28 cellular contexts compared by ENCODE assay signal in the genomic region with DNA sequence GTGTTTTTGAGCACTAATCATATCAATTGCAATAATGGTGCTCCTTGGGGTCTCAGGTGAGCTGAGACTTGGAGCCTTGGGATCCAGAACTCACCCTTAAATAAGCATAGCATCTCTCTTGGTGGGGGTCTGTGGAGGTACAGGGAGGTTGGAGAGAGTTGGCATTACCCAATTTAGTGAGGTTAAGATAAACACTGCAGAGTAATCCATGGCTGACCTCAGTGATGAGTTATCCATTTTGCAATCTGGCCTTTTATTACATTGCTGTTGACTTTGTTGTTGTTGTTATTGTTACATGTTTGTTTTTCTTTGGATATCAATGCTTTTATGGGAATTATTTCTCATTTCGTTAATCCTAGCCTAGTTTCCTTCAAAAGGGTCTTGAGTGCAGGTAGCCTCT.
"Had no signal": no experiment of that assay in that cellular context is flagged by ENCODE, and none has a peak within 500 bp of the region (broad histone marks: within the 10 kb centered on the region; RNA-seq: fewer than 3 reads in every experiment).

No MANE protein-coding gene starts in this region.

- DNase-seq: colonic mucosa; cortex of kidney; dermis blood vessel endothelial cell; dorsolateral prefrontal cortex; effector CD4-positive, alpha-beta T cell; effector CD8-positive, alpha-beta T cell; effector memory CD4-positive, alpha-beta T cell; effector memory CD8-positive, alpha-beta T cell; endodermal cell; erythroblast; esophagus squamous epithelium; foreskin fibroblast; foreskin keratinocyte; foreskin melanocyte; gastrocnemius medialis; glutamatergic neuron; head of caudate nucleus; heart left ventricle; heart right ventricle had no signal

- H3K4me3 ChIP-seq: colonic mucosa, coronary artery, dorsolateral prefrontal cortex, esophagus muscularis mucosa, esophagus squamous epithelium, gastrocnemius medialis, gastroesophageal sphincter, heart left ventricle, heart right ventricle had no signal

- ATAC-seq: effector memory CD8-positive, alpha-beta T cell; esophagus mucosa; foreskin keratinocyte; gastrocnemius medialis; gastroesophageal sphincter; heart left ventricle; heart right ventricle had no signal

- H3K4me1 ChIP-seq: colonic mucosa, esophagus muscularis mucosa, esophagus squamous epithelium, foreskin keratinocyte, gastrocnemius medialis, gastroesophageal sphincter, heart left ventricle, heart right ventricle had no signal

- H3K36me3 ChIP-seq: colonic mucosa, esophagus muscularis mucosa, esophagus squamous epithelium, gastrocnemius medialis, gastroesophageal sphincter, heart left ventricle, heart right ventricle had no signal

- H3K9me3 ChIP-seq: colonic mucosa, esophagus squamous epithelium, gastrocnemius medialis had no signal

- FAIRE-seq: colon, endometrium, endothelial cell of umbilical vein, frontal cortex had no signal

- H3K27ac ChIP-seq: colonic mucosa, coronary artery, dorsolateral prefrontal cortex, epithelial cell of prostate, esophagus muscularis mucosa, esophagus squamous epithelium, foreskin keratinocyte, gastrocnemius medialis, gastroesophageal sphincter, heart left ventricle, heart right ventricle had no signal

- H3K27me3 ChIP-seq: colonic mucosa, dorsolateral prefrontal cortex, esophagus muscularis mucosa, esophagus squamous epithelium, foreskin keratinocyte, gastrocnemius medialis, gastroesophageal sphincter, heart right ventricle had no signal
